In the genomic region with DNA sequence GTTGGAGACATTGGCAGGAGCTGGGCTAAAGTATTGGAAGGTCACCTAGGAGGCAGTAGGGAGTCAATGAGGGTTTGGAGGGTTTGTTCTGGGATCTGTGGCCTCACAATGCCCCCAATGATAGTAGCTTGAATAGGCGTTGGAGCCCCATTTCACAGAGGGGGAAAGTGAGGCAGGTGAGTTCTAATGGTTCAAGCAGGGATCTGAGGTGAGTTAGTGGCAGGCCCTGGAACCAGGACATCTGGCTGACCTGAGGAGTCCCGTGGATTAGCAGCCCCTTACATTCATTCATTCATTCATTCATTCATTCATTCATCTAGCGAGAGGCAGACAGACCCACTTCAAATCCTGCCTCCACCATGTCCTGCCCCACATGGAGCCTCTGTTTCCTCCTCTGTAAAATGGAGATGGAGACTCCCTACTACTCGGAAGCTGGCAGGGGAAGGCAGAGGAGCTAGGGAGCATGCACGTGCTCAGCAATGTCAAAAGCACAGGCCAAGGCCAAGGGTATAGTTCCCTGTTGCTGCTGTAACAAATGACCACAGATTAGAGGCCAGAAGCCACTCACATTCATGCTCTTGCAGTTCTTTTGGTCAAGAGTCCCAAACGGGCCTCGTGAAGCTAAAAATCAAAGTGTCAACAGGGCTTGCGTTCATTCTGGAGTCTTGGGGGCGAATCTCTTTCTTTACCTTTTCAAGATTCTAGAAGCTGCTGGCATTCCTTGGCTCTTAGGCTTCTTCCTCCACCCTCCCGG, we compare ENCODE assay signal across 21 cellular contexts. TPM values are rescaled to one million over a fixed set of nuclear protein-coding genes. Genes with fewer than 3 reads are reported as not detected.
"Had no signal": no experiment of that assay in that cellular context is flagged by ENCODE, and none has a peak within 500 bp of the region (broad histone marks: within the 10 kb centered on the region; RNA-seq: fewer than 3 reads in every experiment).

No MANE protein-coding gene starts in this region.

- H3K36me3 ChIP-seq: heart left ventricle, spleen, suprapubic skin, tibial artery had no signal

- H3K9me3 ChIP-seq: heart left ventricle, spleen, suprapubic skin, tibial artery had no signal

- H3K4me1 ChIP-seq: foreskin keratinocyte, heart left ventricle, tibial artery had no signal

- H3K27me3 ChIP-seq: heart left ventricle, spleen, suprapubic skin had no signal

- H3K27ac Mint-ChIP-seq: activated CD4-positive, alpha-beta memory T cell treated with anti-CD3 and anti-CD28 coated beads, Interleukin-2, amount 10 ng/mL, durations not matched to agents 7 days and 5 days; activated T-cell treated with anti-CD3 and anti-CD28 coated beads, Interleukin-2, amount 50 U/mL, for 24 hours; activated T-helper 17 cell treated with anti-CD3 and anti-CD28 coated beads, Interleukin-2, amount 50 U/mL, for 72 hours had no signal

- DNase-seq: activated CD4-positive, alpha-beta memory T cell treated with anti-CD3 and anti-CD28 coated beads, Interleukin-2, amount 10 ng/mL, durations not matched to agents 7 days and 5 days; activated CD4-positive, alpha-beta T cell treated with anti-CD3 and anti-CD28 coated beads for 48 hours; activated CD8-positive, alpha-beta memory T cell treated with anti-CD3 and anti-CD28 coated beads, Interleukin-2, amount 50 U/mL, for 48 hours; activated gamma-delta T cell treated with Interleukin-2 at 50 U/mL for 16 hours; activated naive CD4-positive, alpha-beta T cell treated with anti-CD3 and anti-CD28 coated beads, Interleukin-2, amount 50 U/mL, for 16 hours; activated T-cell treated with anti-CD3 and anti-CD28 coated beads, Interleukin-2, amount 50 U/mL, for 24 hours; amniotic stem cell; caudate nucleus; cortex of kidney; foreskin keratinocyte; naive thymus-derived CD8-positive, alpha-beta T cell; right cardiac atrium; spleen; stimulated activated naive CD4-positive, alpha-beta T cell; T-helper 2 cell; tibial artery had no signal

- H3K27ac ChIP-seq: foreskin keratinocyte, heart left ventricle, spleen, suprapubic skin, tibial artery had no signal

- H3K4me3 Mint-ChIP-seq: activated CD4-positive, alpha-beta memory T cell treated with anti-CD3 and anti-CD28 coated beads, Interleukin-2, amount 10 ng/mL, durations not matched to agents 7 days and 5 days; activated T-cell treated with anti-CD3 and anti-CD28 coated beads, Interleukin-2, amount 50 U/mL, for 24 hours; activated T-helper 17 cell treated with anti-CD3 and anti-CD28 coated beads, Interleukin-2, amount 50 U/mL, for 72 hours; naive thymus-derived CD8-positive, alpha-beta T cell had no signal

- H3K27me3 Mint-ChIP-seq: activated T-cell treated with anti-CD3 and anti-CD28 coated beads, Interleukin-2, amount 50 U/mL, for 24 hours; activated T-helper 17 cell treated with anti-CD3 and anti-CD28 coated beads, Interleukin-2, amount 50 U/mL, for 72 hours; naive thymus-derived CD8-positive, alpha-beta T cell had no signal

- H3K9me3 Mint-ChIP-seq: activated CD4-positive, alpha-beta memory T cell treated with anti-CD3 and anti-CD28 coated beads, Interleukin-2, amount 10 ng/mL, durations not matched to agents 7 days and 5 days; activated T-cell treated with anti-CD3 and anti-CD28 coated beads, Interleukin-2, amount 50 U/mL, for 24 hours; activated T-helper 17 cell treated with anti-CD3 and anti-CD28 coated beads, Interleukin-2, amount 50 U/mL, for 72 hours; naive thymus-derived CD8-positive, alpha-beta T cell had no signal

- FAIRE-seq: astrocyte had no signal

- H3K4me1 Mint-ChIP-seq: activated CD4-positive, alpha-beta memory T cell treated with anti-CD3 and anti-CD28 coated beads, Interleukin-2, amount 10 ng/mL, durations not matched to agents 7 days and 5 days; activated T-helper 17 cell treated with anti-CD3 and anti-CD28 coated beads, Interleukin-2, amount 50 U/mL, for 72 hours had no signal

- H3K4me3 ChIP-seq: heart left ventricle, spleen, suprapubic skin, tibial artery had no signal

- H3K36me3 Mint-ChIP-seq: naive thymus-derived CD8-positive, alpha-beta T cell had no signal

RNA-seq across cellular contexts. Expression of a gene that starts 2.2 kb away (rescaled TPM):
- total RNA-seq: foreskin keratinocyte, kidney epithelial cell had no signal
